8 cellular contexts compared by ENCODE assay signal in genomic region chr12:92445253-92446081, GRCh38.
DNase-seq lines count a peak whose midpoint lies in the region; ATAC-seq and TF ChIP-seq lines count a peak whose summit lies in the region.

No MANE protein-coding gene starts in this region.

- peak in 2 of 3 donors; percentile 83 to 85 for DNase-seq in Peyer's patch
- peak; percentile 89 for DNase-seq in naive B cell
- DNase-seq in iPS-NIHi7 (ENCODE audit: extremely low spot score): no peak
- DNase-seq in GF-D8 (lab: John Stamatoyannopoulos, UW): no peak
- no peak for DNase-seq in OCI-M1 (lab: John Stamatoyannopoulos, UW)
- DNase-seq in DMS114 treated with DMSO at 0.1 percent for 48 hours (lab: John Stamatoyannopoulos, UW; ENCODE audit: unreplicated experiment): no peak

- no peak overlapping the region for H3K4me3 ChIP-seq in Peyer's patch

- H3K4me3 Mint-ChIP-seq in naive B cell: peak overlapping the region; percentile 47 to 86 (median 74)

- H3K4me1 ChIP-seq in Peyer's patch: peaks cover 0 to 8% (median 0%) of the 10 kb centered on the region in 4 donors

- ATAC-seq in GM18517 (IDR thresholded peaks at IDR 0.05; ENCODE audit: unreplicated experiment): peak; percentile 76
- ATAC-seq in HG02588 (IDR thresholded peaks at IDR 0.05; ENCODE audit: unreplicated experiment): peak; percentile 84
- peak; percentile 65 to 66 for ATAC-seq in naive B cell (ENCODE audit: low read depth in 2 of 2)

- peaks cover 3 to 30% of the 10 kb centered on the region in 2 donors for H3K36me3 Mint-ChIP-seq in naive B cell

- no peaks in the 10 kb centered on the region for H3K27me3 ChIP-seq in Peyer's patch

- no peaks in the 10 kb centered on the region for H3K9me3 ChIP-seq in Peyer's patch

- TF ChIP-seq CTCF in Peyer's patch (IDR thresholded peaks at IDR 0.05): no peak

- H3K27ac ChIP-seq in Peyer's patch: peak overlapping the region; percentile 18 to 81 (median 56)

- H3K36me3 ChIP-seq in Peyer's patch: no peaks in the 10 kb centered on the region

- H3K27ac Mint-ChIP-seq in naive B cell: peak overlapping the region; percentile 99 to 100 (median 100)

- H3K27me3 Mint-ChIP-seq in naive B cell: no peaks in the 10 kb centered on the region

- peaks cover 68 to 92% (median 85%) of the 10 kb centered on the region in 3 donors for H3K4me1 Mint-ChIP-seq in naive B cell

- TF ChIP-seq POLR2A in Peyer's patch (IDR thresholded peaks at IDR 0.05): no peak

- peaks cover 0 to 12% (median 5%) of the 10 kb centered on the region in 7 donors for H3K9me3 Mint-ChIP-seq in naive B cell

Comparison
In these comparisons a context has a peak if more than half of its experiments do, and no peak if none do; other contexts are left out.
1. DNase-seq: peak in Peyer's patch (2 of 3) and naive B cell (single experiment); none in iPS-NIHi7 (single experiment), GF-D8 (single experiment), OCI-M1 (single experiment) and DMS114 treated with DMSO at 0.1 percent for 48 hours (single experiment).
2. Peak in every context shown above with its lines, with median percentiles within 50 percentile points of each other: ATAC-seq.